In genomic region chr2:105689484-105689883, GRCh38 we compare ENCODE assay signal across 23 cellular contexts. TPM values are rescaled to one million over a fixed set of nuclear protein-coding genes. Genes with fewer than 3 reads are reported as not detected.
DNase-seq lines count a peak whose midpoint lies in the region; ATAC-seq, FAIRE-seq and TF ChIP-seq lines count a peak whose summit lies in the region.
"Had no signal": no experiment of that assay in that cellular context is flagged by ENCODE, and none has a peak within 500 bp of the region (broad histone marks: within the 10 kb centered on the region; RNA-seq: fewer than 3 reads in every experiment).

No MANE protein-coding gene starts in this region.

- no peak overlapping the region for H3K4me3 ChIP-seq in HepG2 (replicated peaks in 1 of 3; ENCODE audit: insufficient read depth in 1 of 3, low read depth in 2 of 3, low read length in 3 of 3)
- no peak overlapping the region for H3K4me3 ChIP-seq in right lobe of liver
- no peak overlapping the region for H3K4me3 ChIP-seq in K562
- H3K4me3 ChIP-seq in neural progenitor cell = no peak overlapping the region
- H3K4me3 ChIP-seq in endodermal cell (ENCODE audit: low read length) = no peak overlapping the region
- H3K4me3 ChIP-seq: BLaER1, GM23338 had no signal

- DNase-seq in HepG2 (ENCODE audit: low spot score) (no peak), right lobe of liver (no peak), K562 (ENCODE audit: extremely low read depth in 1 of 4, low spot score in 3 of 4) (no peak), neural progenitor cell (ENCODE audit: low spot score) (no peak), KG1 (lab: John Stamatoyannopoulos, UW) (no peak), endodermal cell (no peak)
- DNase-seq: Caco-2; CD4-positive, CD25-positive, alpha-beta regulatory T cell; CD8-positive, alpha-beta T cell; DMS153; DND-41; H9 had no signal

- H3K27ac ChIP-seq in HepG2 (ENCODE audit: extremely low read length, insufficient read depth, low read length) (no peak overlapping the region), right lobe of liver (no peak overlapping the region), K562 (ENCODE audit: extremely low read depth, low read depth, low read length) (no peak overlapping the region), neural progenitor cell (no peak overlapping the region), endodermal cell (ENCODE audit: low read depth, low read length) (no peak overlapping the region)
- H3K27ac ChIP-seq: 22Rv1, BLaER1, C4-2B had no signal

- H3K9ac ChIP-seq in HepG2 (ENCODE audit: insufficient read depth, low read depth, low read length) (no peak overlapping the region), K562 (ENCODE audit: insufficient read depth in 1 of 2, low read depth in 2 of 2, low read length in 2 of 2) (no peak overlapping the region), neural progenitor cell (no peak overlapping the region), endodermal cell (ENCODE audit: extremely low read depth, low read length, poor library complexity, severe bottlenecking) (no peak overlapping the region)
- H3K9ac ChIP-seq: BLaER1 had no signal

- ATAC-seq in HepG2 = no peak
- ATAC-seq in right lobe of liver = no peak
- no peak for ATAC-seq in K562
- ATAC-seq in GM21390 (IDR thresholded peaks at IDR 0.05; ENCODE audit: unreplicated experiment) = no peak
- ATAC-seq in HG03280 (IDR thresholded peaks at IDR 0.05; ENCODE audit: unreplicated experiment) = no peak
- ATAC-seq: CD8-positive, alpha-beta T cell; GM23338; HCT116 had no signal

- H3K79me2 ChIP-seq in HepG2 (ENCODE audit: insufficient read depth, low read length) (no peaks in the 10 kb centered on the region), K562 (ENCODE audit: control insufficient read depth, insufficient read depth, low read length) (no peaks in the 10 kb centered on the region), neural progenitor cell (ENCODE audit: low read depth) (no peaks in the 10 kb centered on the region)

- H3K27me3 Mint-ChIP-seq in neural progenitor cell (ENCODE audit: insufficient read depth, low read depth) (peaks cover 2% of the 10 kb centered on the region), endodermal cell (ENCODE audit: insufficient read depth) (no peaks in the 10 kb centered on the region)
- H3K27me3 Mint-ChIP-seq: B cell; CD4-positive, CD25-positive, alpha-beta regulatory T cell had no signal

- FAIRE-seq in HepG2 (lab: Jason Lieb, UNC) (no peak), K562 (lab: Jason Lieb, UNC) (no peak)
- FAIRE-seq: A204.1, G401.6, GM19239 had no signal

- intact Hi-C loops in HepG2 (cut with micrococcal nuclease; ENCODE audit: unreplicated experiment) = no loop called here
- intact Hi-C loops in right lobe of liver (cut with DNase I) = no loop called here
- intact Hi-C loops in K562 (cut with micrococcal nuclease) = no loop called here

- H3K4me1 ChIP-seq in HepG2 (ENCODE audit: insufficient read depth, low read length) (no peaks in the 10 kb centered on the region), right lobe of liver (no peaks in the 10 kb centered on the region), K562 (replicated peaks in 1 of 2; ENCODE audit: control insufficient read depth in 2 of 2, insufficient read depth in 2 of 2, low read length in 2 of 2) (no peaks in the 10 kb centered on the region), neural progenitor cell (no peaks in the 10 kb centered on the region), endodermal cell (ENCODE audit: control insufficient read depth, insufficient read depth, low read length) (no peaks in the 10 kb centered on the region)
- H3K4me1 ChIP-seq: BLaER1, Caco-2 had no signal

- H3F3A ChIP-seq in neural progenitor cell (ENCODE audit: low read depth) = no peaks in the 10 kb centered on the region

- in situ Hi-C loops in HepG2 (cut with HindIII; ENCODE audit: extremely low pct_ligation_motif_present, low pct_unique_long_range_greater_than_20kb) (no loop called here), K562 (cut with MboI) (no loop called here)

- H3K9me1 ChIP-seq in K562 (ENCODE audit: control insufficient read depth, insufficient read depth, low read length) = no peaks in the 10 kb centered on the region

- WGBS in HepG2 (ENCODE audit: low lambda C conversion rate) = 32% methylated on average over 7 of the region's 7 CpGs
- WGBS in right lobe of liver (ENCODE audit: insufficient coverage, low coverage, low lambda C conversion rate, missing lambda C conversion rate) = 71% methylated on average over 7 of the region's 7 CpGs
- 58% methylated on average over 7 of the region's 7 CpGs for WGBS in K562 (ENCODE audit: insufficient coverage, low coverage, missing lambda C conversion rate)
- 92 to 93% methylated on average over 6 of the region's 7 CpGs for WGBS in endodermal cell (ENCODE audit: insufficient coverage in 1 of 2, insufficient read length in 1 of 2), 2 experiments

- TF ChIP-seq EP300 in HepG2 (IDR thresholded peaks at IDR 0.05; ENCODE audit: low read depth in 2 of 2, low read length in 2 of 2) (no peak), HepG2 (CRISPR knock-in tag; IDR thresholded peaks at IDR 0.05; ENCODE audit: borderline replicate concordance) (no peak), K562 (IDR thresholded peaks at IDR 0.05; ENCODE audit: low read length) (no peak)

- no TSS peak for BruUV-seq in HepG2 (replicated peaks; lab: Mats Ljungman, UMichigan)
- no TSS peak for BruUV-seq in K562 (replicated peaks; lab: Mats Ljungman, UMichigan)

- peaks cover 2% of the 10 kb centered on the region for H3K36me3 Mint-ChIP-seq in neural progenitor cell
- H3K36me3 Mint-ChIP-seq in endodermal cell (ENCODE audit: low read depth) = no peaks in the 10 kb centered on the region
- H3K36me3 Mint-ChIP-seq: CD4-positive, CD25-positive, alpha-beta regulatory T cell; CD8-positive, alpha-beta T cell had no signal

- peaks cover 0 to 9% of the 10 kb centered on the region in 2 experiments; a peak in 2 of 5 replicates for H3K27me3 ChIP-seq in HepG2 (ENCODE audit: control insufficient read depth in 1 of 2, insufficient read depth in 2 of 2, low read length in 2 of 2)
- no peaks in the 10 kb centered on the region for H3K27me3 ChIP-seq in right lobe of liver
- H3K27me3 ChIP-seq in K562 (ENCODE audit: control insufficient read depth in 2 of 2, insufficient read depth in 2 of 2, low read length in 2 of 2) = 0 out of 5 replicates have a peak, but pooled peaks cover 0 to 2% of the 10 kb centered on the region in 2 experiments
- H3K27me3 ChIP-seq in neural progenitor cell = no peaks in the 10 kb centered on the region
- H3K27me3 ChIP-seq in endodermal cell (ENCODE audit: control insufficient read depth, insufficient read depth, low read length, poor library complexity, severe bottlenecking) = no peaks in the 10 kb centered on the region
- H3K27me3 ChIP-seq: BLaER1 had no signal

- H3K9me3 ChIP-seq in HepG2 (ENCODE audit: low read length) (no peaks in the 10 kb centered on the region), right lobe of liver (no peaks in the 10 kb centered on the region), K562 (replicated peaks; ENCODE audit: control insufficient read depth, insufficient read depth, low read depth, low read length) (no peaks in the 10 kb centered on the region), neural progenitor cell (ENCODE audit: low read depth) (no peaks in the 10 kb centered on the region), endodermal cell (ENCODE audit: control insufficient read depth, low read length) (no peaks in the 10 kb centered on the region)
- H3K9me3 ChIP-seq: BLaER1, Caco-2 had no signal

- H3K27ac Mint-ChIP-seq in neural progenitor cell (no peak overlapping the region), endodermal cell (no peak overlapping the region)
- H3K27ac Mint-ChIP-seq: B cell; CD8-positive, alpha-beta T cell; GM23338 had no signal

- H3K4me3 Mint-ChIP-seq in neural progenitor cell (no peak overlapping the region), endodermal cell (no peak overlapping the region)
- H3K4me3 Mint-ChIP-seq: B cell; CD4-positive, CD25-positive, alpha-beta regulatory T cell; CD8-positive, alpha-beta T cell; GM23338; H9 had no signal

- TF ChIP-seq RAD21 in HepG2 (CRISPR knock-in tag; IDR thresholded peaks at IDR 0.05) (no peak), K562 (CRISPR knock-in tag; conservative IDR thresholded peaks at IDR 0.05 in 1 of 2, IDR thresholded peaks at IDR 0.05 in 1 of 2) (no peak)

- no peak overlapping the region for H2AFZ ChIP-seq in HepG2 (ENCODE audit: low read length)
- H2AFZ ChIP-seq in K562 (ENCODE audit: low read depth, low read length) = no peak overlapping the region
- peak overlapping the region; percentile 42 for H2AFZ ChIP-seq in neural progenitor cell (replicated peaks)
- H2AFZ ChIP-seq: GM23338 had no signal

- H4K20me1 ChIP-seq in HepG2 (ENCODE audit: insufficient read depth, low read length) = no peaks in the 10 kb centered on the region
- no peaks in the 10 kb centered on the region for H4K20me1 ChIP-seq in K562 (replicated peaks; ENCODE audit: control insufficient read depth, insufficient read depth, low read length)
- H4K20me1 ChIP-seq in neural progenitor cell (ENCODE audit: low read depth) = no peaks in the 10 kb centered on the region
- H4K20me1 ChIP-seq: BLaER1 had no signal

- H3K4me1 Mint-ChIP-seq in neural progenitor cell (peaks cover 6% of the 10 kb centered on the region), endodermal cell (no peaks in the 10 kb centered on the region)

- H3K9me3 Mint-ChIP-seq in neural progenitor cell = no peaks in the 10 kb centered on the region
- no peaks in the 10 kb centered on the region for H3K9me3 Mint-ChIP-seq in endodermal cell
- H3K9me3 Mint-ChIP-seq: CD8-positive, alpha-beta T cell; GM23338; H9 had no signal

- H3K36me3 ChIP-seq in HepG2 (replicated peaks in 1 of 2; ENCODE audit: control insufficient read depth in 1 of 2, insufficient read depth in 2 of 2, low read length in 2 of 2) (no peaks in the 10 kb centered on the region), right lobe of liver (no peaks in the 10 kb centered on the region), K562 (ENCODE audit: control insufficient read depth, insufficient read depth, low read length) (no peaks in the 10 kb centered on the region), neural progenitor cell (no peaks in the 10 kb centered on the region), endodermal cell (ENCODE audit: control insufficient read depth, insufficient read depth, low read length) (no peaks in the 10 kb centered on the region)
- H3K36me3 ChIP-seq: BLaER1 had no signal

- H3K4me2 ChIP-seq in HepG2 (ENCODE audit: low read depth, low read length) (no peak overlapping the region), K562 (ENCODE audit: insufficient read depth, low read length) (no peak overlapping the region), neural progenitor cell (no peak overlapping the region)
- H3K4me2 ChIP-seq: BLaER1, GM23338 had no signal

- TF ChIP-seq CTCF in HepG2 (CRISPR knock-in tag; IDR thresholded peaks at IDR 0.05) (no peak), right lobe of liver (IDR thresholded peaks at IDR 0.05) (no peak), K562 (IDR thresholded peaks at IDR 0.05 in 2 of 3, conservative IDR thresholded peaks at IDR 0.05 in 1 of 3; ENCODE audit: insufficient read depth in 2 of 3, low read depth in 1 of 3, low read length in 3 of 3) (no peak), neural progenitor cell (IDR thresholded peaks at IDR 0.05) (no peak), endodermal cell (conservative IDR thresholded peaks at IDR 0.05) (no peak)

- CTCF ChIA-PET in HepG2 (lab: Yijun Ruan, JAX; ENCODE audit: low intra/inter-chr PET ratio, low total read pairs) = no interaction called here
- CTCF ChIA-PET in K562 (lab: Yijun Ruan, JAX; ENCODE audit: low intra/inter-chr PET ratio) = no interaction called here

- POLR2A ChIA-PET in HepG2 (lab: Yijun Ruan, JAX) = no interaction called here
- POLR2A ChIA-PET in K562 (lab: Yijun Ruan, JAX) = interaction anchor here (2.7 kb wide), 1 partner anchor 10 kb away, joined by 9 read pairs; no protein-coding TSS in a partner anchor

- TF ChIP-seq POLR2A in HepG2 (IDR thresholded peaks at IDR 0.05; ENCODE audit: insufficient read depth in 1 of 2, low read depth in 2 of 2, low read length in 2 of 2) (no peak), right lobe of liver (IDR thresholded peaks at IDR 0.05) (no peak), K562 (conservative IDR thresholded peaks at IDR 0.05) (no peak)

RNA-seq across cellular contexts. Expression of gene NCK2, which starts 55.2 kb away (rescaled TPM):
- total RNA-seq in HepG2 (2016; rRNA removed; fragmentation: Illumina TruSeq; extraction: Trizol) (21.3 and 23.5 TPM in 2 replicates), right lobe of liver (10 to 100 TPM in 1 of 6 experiments, 1 to 10 TPM in 5; 4.8 to 11.7 (median 7.1) TPM), K562 (2014; rRNA removed) (23.2 and 24.6 TPM in 2 replicates), K562 (2014; rRNA removed; fragmentation: Illumina TruSeq; extraction: Trizol) (8.6 and 10.8 TPM in 2 replicates), K562 (2015; rRNA removed; fragmentation: Illumina TruSeq; extraction: Trizol) (19.6 and 21.4 TPM in 2 replicates), K562 (2021) (25.8 and 27.9 TPM in 2 replicates), neural progenitor cell (ENCODE audit: low replicate concordance) (26.2 and 32.8 TPM in 2 replicates), endodermal cell (10 to 100 TPM; 58.9 to 63.8 TPM)
- total RNA-seq in HepG2 (2016; cell fraction: cytosol; rRNA removed; fragmentation: Illumina TruSeq; extraction: Trizol; ENCODE audit: low read depth) = 20.1 and 23.4 TPM in 2 replicates
- 17.9 and 25.3 TPM in 2 replicates for total RNA-seq in HepG2 (2016; cell fraction: insoluble cytoplasmic fraction; rRNA removed; fragmentation: Illumina TruSeq; extraction: Trizol)
- 50.5 and 50.9 TPM in 2 replicates for total RNA-seq in HepG2 (2016; cell fraction: membrane; rRNA removed; fragmentation: Illumina TruSeq; extraction: Trizol)
- total RNA-seq in HepG2 (2016; cell fraction: nucleus; rRNA removed; fragmentation: Illumina TruSeq; extraction: Trizol) = 12.0 and 12.1 TPM in 2 replicates
- polyA plus RNA-seq in HepG2 (2011; rRNA removed) (14.8 and 19.5 TPM in 2 replicates), K562 (2011; rRNA removed) (4.5 and 4.8 TPM in 2 replicates), K562 (2014; fragmentation: Illumina TruSeq; extraction: Trizol) (15.9 and 21.9 TPM in 2 replicates), K562 (2014; fragmentation: Nextera tagmentation; extraction: Ambion mirVana) (1 to 10 TPM in 1 of 2 experiments, under 1 TPM in 1; 0.90 to 1.8 TPM), K562 (2014; rRNA removed) (24.3 and 26.3 TPM in 2 replicates)
- 21.4 and 24.5 TPM in 2 replicates for polyA plus RNA-seq in HepG2 (2011; cell fraction: cytosol; rRNA removed)
- polyA plus RNA-seq in HepG2 (2011; cell fraction: nucleus; rRNA removed) = 8.9 and 9.7 TPM in 2 replicates
- 20.9 and 25.1 TPM in 2 replicates for polyA plus RNA-seq in HepG2 (2012)
- polyA plus RNA-seq in HepG2 (2016; cell fraction: cytosol; fragmentation: Illumina TruSeq; extraction: Trizol; ENCODE audit: low read depth) = 30.8 and 31.3 TPM in 2 replicates
- polyA plus RNA-seq in HepG2 (2016; cell fraction: insoluble cytoplasmic fraction; fragmentation: Illumina TruSeq; extraction: Trizol; ENCODE audit: low read depth) = 24.5 and 29.7 TPM in 2 replicates
- 53.4 and 56.8 TPM in 2 replicates for polyA plus RNA-seq in HepG2 (2016; cell fraction: membrane; fragmentation: Illumina TruSeq; extraction: Trizol; ENCODE audit: low read depth)
- polyA plus RNA-seq in HepG2 (2016; cell fraction: nucleus; fragmentation: Illumina TruSeq; extraction: Trizol; ENCODE audit: insufficient read depth, low read depth) = 18.9 and 21.5 TPM in 2 replicates
- 4.0 and 18.1 TPM in 2 replicates for polyA minus RNA-seq in HepG2 (2011; rRNA and poly(A)+ RNA removed; ENCODE audit: low replicate concordance)
- 9.8 and 11.4 TPM in 2 replicates for polyA minus RNA-seq in HepG2 (2011; cell fraction: cytosol; rRNA and poly(A)+ RNA removed)
- polyA minus RNA-seq in HepG2 (2011; cell fraction: nucleus; rRNA and poly(A)+ RNA removed) = 9.0 and 11.7 TPM in 2 replicates
- total RNA-seq in K562 (2011; cell fraction: chromatin; rRNA removed; ENCODE audit: low replicate concordance) = 6.2 and 7.3 TPM in 2 replicates
- 5.0 and 5.1 TPM in 2 replicates for total RNA-seq in K562 (2011; cell fraction: nucleolus; rRNA removed)
- 4.7 and 4.8 TPM in 2 replicates for total RNA-seq in K562 (2011; cell fraction: nucleoplasm; rRNA removed)
- 4.3 and 7.8 TPM in 2 replicates for polyA plus RNA-seq in K562 (2011; cell fraction: cytosol; rRNA removed)
- 3.6 and 5.1 TPM in 2 replicates for polyA plus RNA-seq in K562 (2011; cell fraction: nucleus; rRNA removed)
- polyA plus RNA-seq in K562 (2012) = 27.1 and 38.2 TPM in 2 replicates
- 4.3 and 7.2 TPM in 2 replicates for polyA minus RNA-seq in K562 (2011; rRNA and poly(A)+ RNA removed)
- 2.0 and 2.6 TPM in 2 replicates for polyA minus RNA-seq in K562 (2011; cell fraction: cytosol; rRNA and poly(A)+ RNA removed)
- 4.7 and 5.4 TPM in 2 replicates for polyA minus RNA-seq in K562 (2011; cell fraction: nucleus; rRNA and poly(A)+ RNA removed)
- polyA plus RNA-seq in endodermal cell (2013, experiment 1 of 2) = 58.3 TPM
- 54.9 TPM for polyA plus RNA-seq in endodermal cell (2013, experiment 2 of 2)

Comparison
In these comparisons a context has a peak if more than half of its experiments do, and no peak if none do; other contexts are left out.
1. Of the 241 proteins assayed by ChIP-seq in both HepG2 and K562: peak only in HepG2: ARNT, MNT, NBN, RAD51 and ZNF282; only in K562: none; in both: none; in neither: 234; mixed calls (peak in some experiments, not most) for 2.